Comparison of ENCODE assay signal across 1 cellular context in the genomic region with DNA sequence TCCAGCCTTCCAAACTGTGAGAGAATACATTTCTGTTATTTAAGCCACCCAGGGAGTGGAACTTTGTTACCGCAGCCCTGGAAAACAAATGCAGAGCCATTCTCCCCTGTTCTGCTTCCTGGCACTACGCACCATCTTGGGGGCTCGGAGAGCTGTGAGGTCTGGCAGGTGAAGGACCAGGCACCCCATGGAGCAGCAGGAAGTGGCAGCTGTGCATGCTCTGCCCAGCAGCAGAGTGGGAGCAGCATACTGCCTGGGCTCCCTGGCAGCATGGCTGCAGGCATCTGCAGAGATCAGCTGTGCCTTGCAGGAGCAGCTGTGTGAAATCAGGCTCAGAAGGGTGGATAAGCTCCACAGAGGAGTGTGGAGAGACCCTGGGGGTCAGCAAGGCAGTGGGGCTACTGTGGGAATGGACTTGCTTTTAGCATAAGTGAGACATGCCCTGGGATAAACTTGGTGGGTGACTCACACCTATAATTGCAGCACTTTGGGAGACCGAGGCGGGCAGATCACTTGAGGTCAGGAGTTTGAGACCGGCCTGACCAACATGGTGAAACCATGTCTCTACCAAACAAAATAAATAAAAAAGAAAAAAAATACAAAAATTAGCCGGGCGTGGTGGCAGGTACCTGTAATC.
TF ChIP-seq lines count a peak whose summit lies in the region.

No MANE protein-coding gene starts in this region.

TF ChIP-seq in GM23338, 12 proteins besides CTCF, POLR2A, EP300 and RAD21:
- TF ChIP-seq, protein P1, sequence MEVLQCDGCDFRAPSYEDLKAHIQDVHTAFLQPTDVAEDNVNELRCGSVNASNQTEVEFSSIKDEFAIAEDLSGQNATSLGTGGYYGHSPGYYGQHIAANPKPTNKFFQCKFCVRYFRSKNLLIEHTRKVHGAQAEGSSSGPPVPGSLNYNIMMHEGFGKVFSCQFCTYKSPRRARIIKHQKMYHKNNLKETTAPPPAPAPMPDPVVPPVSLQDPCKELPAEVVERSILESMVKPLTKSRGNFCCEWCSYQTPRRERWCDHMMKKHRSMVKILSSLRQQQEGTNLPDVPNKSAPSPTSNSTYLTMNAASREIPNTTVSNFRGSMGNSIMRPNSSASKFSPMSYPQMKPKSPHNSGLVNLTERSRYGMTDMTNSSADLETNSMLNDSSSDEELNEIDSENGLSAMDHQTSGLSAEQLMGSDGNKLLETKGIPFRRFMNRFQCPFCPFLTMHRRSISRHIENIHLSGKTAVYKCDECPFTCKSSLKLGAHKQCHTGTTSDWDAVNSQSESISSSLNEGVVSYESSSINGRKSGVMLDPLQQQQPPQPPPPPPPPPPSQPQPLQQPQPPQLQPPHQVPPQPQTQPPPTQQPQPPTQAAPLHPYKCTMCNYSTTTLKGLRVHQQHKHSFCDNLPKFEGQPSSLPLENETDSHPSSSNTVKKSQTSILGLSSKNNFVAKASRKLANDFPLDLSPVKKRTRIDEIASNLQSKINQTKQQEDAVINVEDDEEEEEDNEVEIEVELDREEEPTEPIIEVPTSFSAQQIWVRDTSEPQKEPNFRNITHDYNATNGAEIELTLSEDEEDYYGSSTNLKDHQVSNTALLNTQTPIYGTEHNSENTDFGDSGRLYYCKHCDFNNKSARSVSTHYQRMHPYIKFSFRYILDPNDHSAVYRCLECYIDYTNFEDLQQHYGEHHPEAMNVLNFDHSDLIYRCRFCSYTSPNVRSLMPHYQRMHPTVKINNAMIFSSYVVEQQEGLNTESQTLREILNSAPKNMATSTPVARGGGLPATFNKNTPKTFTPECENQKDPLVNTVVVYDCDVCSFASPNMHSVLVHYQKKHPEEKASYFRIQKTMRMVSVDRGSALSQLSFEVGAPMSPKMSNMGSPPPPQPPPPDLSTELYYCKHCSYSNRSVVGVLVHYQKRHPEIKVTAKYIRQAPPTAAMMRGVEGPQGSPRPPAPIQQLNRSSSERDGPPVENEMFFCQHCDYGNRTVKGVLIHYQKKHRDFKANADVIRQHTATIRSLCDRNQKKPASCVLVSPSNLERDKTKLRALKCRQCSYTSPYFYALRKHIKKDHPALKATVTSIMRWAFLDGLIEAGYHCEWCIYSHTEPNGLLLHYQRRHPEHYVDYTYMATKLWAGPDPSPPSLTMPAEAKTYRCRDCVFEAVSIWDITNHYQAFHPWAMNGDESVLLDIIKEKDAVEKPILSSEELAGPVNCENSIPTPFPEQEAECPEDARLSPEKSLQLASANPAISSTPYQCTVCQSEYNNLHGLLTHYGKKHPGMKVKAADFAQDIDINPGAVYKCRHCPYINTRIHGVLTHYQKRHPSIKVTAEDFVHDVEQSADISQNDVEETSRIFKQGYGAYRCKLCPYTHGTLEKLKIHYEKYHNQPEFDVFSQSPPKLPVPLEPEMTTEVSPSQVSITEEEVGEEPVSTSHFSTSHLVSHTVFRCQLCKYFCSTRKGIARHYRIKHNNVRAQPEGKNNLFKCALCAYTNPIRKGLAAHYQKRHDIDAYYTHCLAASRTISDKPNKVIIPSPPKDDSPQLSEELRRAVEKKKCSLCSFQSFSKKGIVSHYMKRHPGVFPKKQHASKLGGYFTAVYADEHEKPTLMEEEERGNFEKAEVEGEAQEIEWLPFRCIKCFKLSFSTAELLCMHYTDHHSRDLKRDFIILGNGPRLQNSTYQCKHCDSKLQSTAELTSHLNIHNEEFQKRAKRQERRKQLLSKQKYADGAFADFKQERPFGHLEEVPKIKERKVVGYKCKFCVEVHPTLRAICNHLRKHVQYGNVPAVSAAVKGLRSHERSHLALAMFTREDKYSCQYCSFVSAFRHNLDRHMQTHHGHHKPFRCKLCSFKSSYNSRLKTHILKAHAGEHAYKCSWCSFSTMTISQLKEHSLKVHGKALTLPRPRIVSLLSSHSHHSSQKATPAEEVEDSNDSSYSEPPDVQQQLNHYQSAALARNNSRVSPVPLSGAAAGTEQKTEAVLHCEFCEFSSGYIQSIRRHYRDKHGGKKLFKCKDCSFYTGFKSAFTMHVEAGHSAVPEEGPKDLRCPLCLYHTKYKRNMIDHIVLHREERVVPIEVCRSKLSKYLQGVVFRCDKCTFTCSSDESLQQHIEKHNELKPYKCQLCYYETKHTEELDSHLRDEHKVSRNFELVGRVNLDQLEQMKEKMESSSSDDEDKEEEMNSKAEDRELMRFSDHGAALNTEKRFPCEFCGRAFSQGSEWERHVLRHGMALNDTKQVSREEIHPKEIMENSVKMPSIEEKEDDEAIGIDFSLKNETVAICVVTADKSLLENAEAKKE (CRISPR knock-in tag; IDR thresholded peaks at IDR 0.05) = no peak
- TF ChIP-seq STAT1 (IDR thresholded peaks at IDR 0.05; ENCODE audit: unreplicated experiment) (no peak), CREB1 (CRISPR knock-in tag; IDR thresholded peaks at IDR 0.05; ENCODE audit: low read depth) (no peak), POLR2AphosphoS5 (IDR thresholded peaks at IDR 0.05; ENCODE audit: low read depth) (no peak), JUNB (IDR thresholded peaks at IDR 0.05; ENCODE audit: unreplicated experiment) (no peak), EZH2phosphoT487 (IDR thresholded peaks at IDR 0.05; ENCODE audit: unreplicated experiment) (no peak), NANOG (IDR thresholded peaks at IDR 0.05; ENCODE audit: borderline replicate concordance) (no peak), EZH2 (IDR thresholded peaks at IDR 0.05; ENCODE audit: low read depth, unreplicated experiment) (no peak), ZNF331 (CRISPR knock-in tag; IDR thresholded peaks at IDR 0.05; ENCODE audit: low read depth) (no peak), ZNF114 (CRISPR knock-in tag; IDR thresholded peaks at IDR 0.05) (no peak)
- TF ChIP-seq, protein P2, sequence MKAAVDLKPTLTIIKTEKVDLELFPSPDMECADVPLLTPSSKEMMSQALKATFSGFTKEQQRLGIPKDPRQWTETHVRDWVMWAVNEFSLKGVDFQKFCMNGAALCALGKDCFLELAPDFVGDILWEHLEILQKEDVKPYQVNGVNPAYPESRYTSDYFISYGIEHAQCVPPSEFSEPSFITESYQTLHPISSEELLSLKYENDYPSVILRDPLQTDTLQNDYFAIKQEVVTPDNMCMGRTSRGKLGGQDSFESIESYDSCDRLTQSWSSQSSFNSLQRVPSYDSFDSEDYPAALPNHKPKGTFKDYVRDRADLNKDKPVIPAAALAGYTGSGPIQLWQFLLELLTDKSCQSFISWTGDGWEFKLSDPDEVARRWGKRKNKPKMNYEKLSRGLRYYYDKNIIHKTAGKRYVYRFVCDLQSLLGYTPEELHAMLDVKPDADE (IDR thresholded peaks at IDR 0.05) = no peak
- TF ChIP-seq, protein P3, sequence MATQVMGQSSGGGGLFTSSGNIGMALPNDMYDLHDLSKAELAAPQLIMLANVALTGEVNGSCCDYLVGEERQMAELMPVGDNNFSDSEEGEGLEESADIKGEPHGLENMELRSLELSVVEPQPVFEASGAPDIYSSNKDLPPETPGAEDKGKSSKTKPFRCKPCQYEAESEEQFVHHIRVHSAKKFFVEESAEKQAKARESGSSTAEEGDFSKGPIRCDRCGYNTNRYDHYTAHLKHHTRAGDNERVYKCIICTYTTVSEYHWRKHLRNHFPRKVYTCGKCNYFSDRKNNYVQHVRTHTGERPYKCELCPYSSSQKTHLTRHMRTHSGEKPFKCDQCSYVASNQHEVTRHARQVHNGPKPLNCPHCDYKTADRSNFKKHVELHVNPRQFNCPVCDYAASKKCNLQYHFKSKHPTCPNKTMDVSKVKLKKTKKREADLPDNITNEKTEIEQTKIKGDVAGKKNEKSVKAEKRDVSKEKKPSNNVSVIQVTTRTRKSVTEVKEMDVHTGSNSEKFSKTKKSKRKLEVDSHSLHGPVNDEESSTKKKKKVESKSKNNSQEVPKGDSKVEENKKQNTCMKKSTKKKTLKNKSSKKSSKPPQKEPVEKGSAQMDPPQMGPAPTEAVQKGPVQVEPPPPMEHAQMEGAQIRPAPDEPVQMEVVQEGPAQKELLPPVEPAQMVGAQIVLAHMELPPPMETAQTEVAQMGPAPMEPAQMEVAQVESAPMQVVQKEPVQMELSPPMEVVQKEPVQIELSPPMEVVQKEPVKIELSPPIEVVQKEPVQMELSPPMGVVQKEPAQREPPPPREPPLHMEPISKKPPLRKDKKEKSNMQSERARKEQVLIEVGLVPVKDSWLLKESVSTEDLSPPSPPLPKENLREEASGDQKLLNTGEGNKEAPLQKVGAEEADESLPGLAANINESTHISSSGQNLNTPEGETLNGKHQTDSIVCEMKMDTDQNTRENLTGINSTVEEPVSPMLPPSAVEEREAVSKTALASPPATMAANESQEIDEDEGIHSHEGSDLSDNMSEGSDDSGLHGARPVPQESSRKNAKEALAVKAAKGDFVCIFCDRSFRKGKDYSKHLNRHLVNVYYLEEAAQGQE (IDR thresholded peaks at IDR 0.05; ENCODE audit: unreplicated experiment) = no peak
